In genomic region chr3:24164967-24165366, GRCh38 we compare ENCODE assay signal across 18 cellular contexts.
DNase-seq lines count a peak whose midpoint lies in the region; ATAC-seq, FAIRE-seq and TF ChIP-seq lines count a peak whose summit lies in the region.
"Had no signal": no experiment of that assay in that cellular context is flagged by ENCODE, and none has a peak within 500 bp of the region (broad histone marks: within the 10 kb centered on the region; RNA-seq: fewer than 3 reads in every experiment).

No MANE protein-coding gene starts in this region.

- DNase-seq in NCI-H748 (lab: John Stamatoyannopoulos, UW; ENCODE audit: unreplicated experiment) (peak; percentile 5), NCI-H748 treated with DMSO at 0.1 percent for 48 hours (lab: John Stamatoyannopoulos, UW) (no peak), LNCaP clone FGC (ENCODE audit: low read depth) (peak; percentile 25), body of pancreas (peak in 2 of 4 donors; percentile 13 to 28), neuronal stem cell (ENCODE audit: low spot score) (no peak), NCI-H2171 treated with DMSO at 0.1 percent for 48 hours (lab: John Stamatoyannopoulos, UW) (no peak), urothelium cell line (ENCODE audit: low spot score) (no peak), DMS 273 treated with DMSO at 0.1 percent for 48 hours (lab: John Stamatoyannopoulos, UW) (no peak)
- DNase-seq: AML-193; Caco-2; CD4-positive, alpha-beta T cell; DND-41; EL had no signal

- intact Hi-C loops in body of pancreas (cut with DNase I) = no loop called here

- no peak overlapping the region for H2BK120ac ChIP-seq in neuronal stem cell (ENCODE audit: low read depth, low read length)

- H2AK5ac ChIP-seq in neuronal stem cell (ENCODE audit: low read depth, low read length) = no peak overlapping the region

- H3K14ac ChIP-seq in neuronal stem cell (ENCODE audit: low read length) = no peak overlapping the region

- no peak for FAIRE-seq in urothelium cell line (lab: Jason Lieb, UNC)
- FAIRE-seq: A549, GM12878 had no signal

- WGBS in body of pancreas, 2 donors = 77 to 85% methylated on average over 9 of the region's 9 CpGs
- WGBS in neuronal stem cell (ENCODE audit: extremely low coverage in 2 of 2, insufficient read length in 2 of 2, insufficient replicate concordance in 1 of 2), 2 donors = no CpG with 5 or more reads among the region's 9 CpGs

- H4K91ac ChIP-seq in neuronal stem cell (ENCODE audit: low read depth, low read length, poor library complexity) = no peak overlapping the region

- H3K9me3 ChIP-seq in body of pancreas (no peaks in the 10 kb centered on the region), neuronal stem cell (replicated peaks in 1 of 2; ENCODE audit: control insufficient read depth in 2 of 2, insufficient read depth in 1 of 2, low read depth in 1 of 2, low read length in 2 of 2) (no peaks in the 10 kb centered on the region)
- H3K9me3 ChIP-seq: A549, Caco-2, HAP-1 had no signal

- H3K4ac ChIP-seq in neuronal stem cell (ENCODE audit: low read length) = no peak overlapping the region

- H3K27ac ChIP-seq in body of pancreas = no peak overlapping the region
- no peak overlapping the region for H3K27ac ChIP-seq in neuronal stem cell (replicated peaks; ENCODE audit: low read length)
- H3K27ac ChIP-seq: 22Rv1, A549, C4-2B had no signal

- H2AFZ ChIP-seq in neuronal stem cell (ENCODE audit: low read length) = no peak overlapping the region

- H3K27me3 ChIP-seq in body of pancreas (no peaks in the 10 kb centered on the region), neuronal stem cell (ENCODE audit: control insufficient read depth in 3 of 3, insufficient read depth in 3 of 3, low read depth in 1 of 3, low read length in 3 of 3) (no peaks in the 10 kb centered on the region)

- ATAC-seq in body of pancreas = peak; percentile 65
- ATAC-seq: A549, GM12878 had no signal

- no peak overlapping the region for H2BK12ac ChIP-seq in neuronal stem cell (ENCODE audit: low read length)

- peaks cover 7% of the 10 kb centered on the region for H3K4me1 ChIP-seq in body of pancreas
- peaks cover 0 to 2% of the 10 kb centered on the region in 2 donors for H3K4me1 ChIP-seq in neuronal stem cell (ENCODE audit: control insufficient read depth in 2 of 2, insufficient read depth in 1 of 2, low read depth in 1 of 2, low read length in 2 of 2)
- H3K4me1 ChIP-seq: A549, Caco-2, HAP-1 had no signal

- H3K4me2 ChIP-seq in neuronal stem cell (ENCODE audit: insufficient read depth, low read length, poor library complexity, severe bottlenecking) = no peak overlapping the region
- H3K4me2 ChIP-seq: A549 had no signal

- H3K36me3 ChIP-seq in body of pancreas (replicated peaks in 1 of 2; ENCODE audit: insufficient read depth in 1 of 2, low read depth in 2 of 2) = no peaks in the 10 kb centered on the region
- no peaks in the 10 kb centered on the region for H3K36me3 ChIP-seq in neuronal stem cell (replicated peaks in 1 of 2; ENCODE audit: control insufficient read depth in 2 of 2, insufficient read depth in 2 of 2, low read length in 2 of 2)
- H3K36me3 ChIP-seq: HAP-1 had no signal

- peak overlapping the region; percentile 6 for H3K23ac ChIP-seq in neuronal stem cell (ENCODE audit: low read depth, low read length, poor library complexity)

- H2BK5ac ChIP-seq in neuronal stem cell (ENCODE audit: low read length) = no peak overlapping the region

- no peak overlapping the region for H2BK15ac ChIP-seq in neuronal stem cell (ENCODE audit: low read length)

- no peak for TF ChIP-seq POLR2A in body of pancreas (IDR thresholded peaks at IDR 0.05)

- no peak for TF ChIP-seq CTCF in LNCaP clone FGC (IDR thresholded peaks at IDR 0.05; ENCODE audit: control insufficient read depth, extremely low read depth, insufficient read depth)
- TF ChIP-seq CTCF in body of pancreas (IDR thresholded peaks at IDR 0.05) = no peak

- H3K4me3 ChIP-seq in LNCaP clone FGC (ENCODE audit: low read depth, low read length) (no peak overlapping the region; the same call in 1 of the 2 replicates), body of pancreas (no peak overlapping the region), neuronal stem cell (ENCODE audit: low read length in 2 of 2) (no peak overlapping the region)
- H3K4me3 ChIP-seq: A549, GM12878, HAP-1 had no signal

- no peak overlapping the region for H4K8ac ChIP-seq in neuronal stem cell (ENCODE audit: low read depth, low read length)

- H3K18ac ChIP-seq in neuronal stem cell (ENCODE audit: low read length) = no peak overlapping the region

- H3K9ac ChIP-seq in neuronal stem cell (ENCODE audit: low read depth, low read length, poor library complexity) = no peak overlapping the region

- no peaks in the 10 kb centered on the region for H3K79me1 ChIP-seq in neuronal stem cell (ENCODE audit: low read depth, low read length)

Comparison
In these comparisons a context has a peak if more than half of its experiments do, and no peak if none do; other contexts are left out.
1. DNase-seq: peak in NCI-H748 (single experiment) and LNCaP clone FGC (single experiment); none in NCI-H748 treated with DMSO at 0.1 percent for 48 hours (single experiment), neuronal stem cell (single experiment), NCI-H2171 treated with DMSO at 0.1 percent for 48 hours (single experiment), urothelium cell line (single experiment) and DMS 273 treated with DMSO at 0.1 percent for 48 hours (single experiment).